Comparison of ENCODE assay signal across 13 cellular contexts in the genomic region with DNA sequence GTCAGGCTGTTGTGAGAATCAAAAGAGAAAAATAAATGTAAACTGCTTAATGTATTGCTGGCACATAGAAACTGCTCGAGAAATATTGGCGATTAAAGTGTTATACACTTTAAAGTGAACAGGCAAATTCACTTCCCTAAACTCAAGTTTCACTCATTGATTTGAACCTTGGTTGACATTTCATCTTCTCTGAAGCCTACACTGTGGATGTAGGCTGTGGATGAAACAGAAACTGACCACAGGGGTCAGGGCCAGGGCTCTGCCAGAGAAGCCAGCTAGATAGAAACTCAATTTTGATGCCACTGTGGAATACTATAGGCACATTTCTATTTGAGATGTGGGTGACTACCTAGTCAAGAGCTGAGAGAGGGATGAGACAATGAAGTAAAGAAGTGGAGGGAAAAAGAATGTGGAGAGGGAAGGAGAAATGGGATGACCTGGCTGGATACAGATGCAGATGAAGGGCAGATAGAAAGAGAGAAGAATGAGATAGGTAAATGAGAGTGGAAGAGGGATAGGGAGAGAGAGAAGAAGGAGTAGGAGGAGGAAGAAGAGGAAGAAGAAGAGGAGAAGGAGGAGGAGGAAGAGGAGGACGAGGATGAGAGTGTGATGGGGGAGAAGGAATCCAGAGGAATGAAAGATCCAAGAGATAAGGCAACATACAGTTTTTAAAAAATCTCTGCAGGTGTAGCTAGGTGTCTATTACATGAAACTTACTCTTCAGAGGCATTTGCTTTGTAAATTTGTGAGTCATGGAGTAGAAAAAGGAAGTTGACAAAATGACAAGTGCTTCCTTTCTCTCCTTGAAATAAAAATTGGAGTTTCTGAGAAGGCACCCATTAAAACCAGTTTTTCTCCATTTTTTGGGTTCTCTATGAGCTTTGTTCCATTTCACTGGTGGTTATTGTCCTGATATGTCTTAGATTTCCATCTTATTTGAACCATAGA. TPM values are rescaled to one million over a fixed set of nuclear protein-coding genes. Genes with fewer than 3 reads are reported as not detected.
DNase-seq lines count a peak whose midpoint lies in the region; ATAC-seq, FAIRE-seq and TF ChIP-seq lines count a peak whose summit lies in the region.
"Had no signal": no experiment of that assay in that cellular context is flagged by ENCODE, and none has a peak within 500 bp of the region (broad histone marks: within the 10 kb centered on the region; RNA-seq: fewer than 3 reads in every experiment).

No MANE protein-coding gene starts in this region.

- ATAC-seq in GM18909 (IDR thresholded peaks at IDR 0.05; ENCODE audit: poor library complexity, unreplicated experiment) (peak; percentile 100), GM21723 (IDR thresholded peaks at IDR 0.05; ENCODE audit: unreplicated experiment) (peak; percentile 99), HG03354 (IDR thresholded peaks at IDR 0.05; ENCODE audit: poor library complexity, severe bottlenecking, unreplicated experiment) (peak; percentile 100), memory B cell (ENCODE audit: low read depth) (peak; percentile 94)
- ATAC-seq: left ventricle myocardium superior, right cardiac atrium had no signal

- H3K9me3 Mint-ChIP-seq in memory B cell, result peaks cover 8% of the 10 kb centered on the region
- no peaks in the 10 kb centered on the region for H3K9me3 Mint-ChIP-seq in activated T-cell treated with anti-CD3 and anti-CD28 coated beads, Interleukin-2, amount 50 U/mL, for 24 hours

- no peaks in the 10 kb centered on the region for H3K9me3 ChIP-seq in kidney (ENCODE audit: control insufficient read depth in 1 of 2, low read length in 2 of 2)

- no peaks in the 10 kb centered on the region for H3K36me3 ChIP-seq in kidney (ENCODE audit: control insufficient read depth in 1 of 2, insufficient read depth in 2 of 2, low read length in 2 of 2)

- H3K36me3 Mint-ChIP-seq in memory B cell, result peaks cover 6% of the 10 kb centered on the region
- H3K36me3 Mint-ChIP-seq in activated T-cell treated with anti-CD3 and anti-CD28 coated beads, Interleukin-2, amount 50 U/mL, for 24 hours (ENCODE audit: low read depth), result no peaks in the 10 kb centered on the region

- peak overlapping the region; percentile 69 for H3K27ac Mint-ChIP-seq in memory B cell
- H3K27ac Mint-ChIP-seq in activated T-cell treated with anti-CD3 and anti-CD28 coated beads, Interleukin-2, amount 50 U/mL, for 24 hours, result no peak overlapping the region

- intact Hi-C loops in kidney (cut with DNase I), result no loop called here

- peaks cover 31% of the 10 kb centered on the region for H3K4me1 Mint-ChIP-seq in memory B cell
- no peaks in the 10 kb centered on the region for H3K4me1 Mint-ChIP-seq in activated T-cell treated with anti-CD3 and anti-CD28 coated beads, Interleukin-2, amount 50 U/mL, for 24 hours (ENCODE audit: low read depth)

- H3K27me3 Mint-ChIP-seq in memory B cell, result no peaks in the 10 kb centered on the region
- peaks cover 60% of the 10 kb centered on the region for H3K27me3 Mint-ChIP-seq in activated T-cell treated with anti-CD3 and anti-CD28 coated beads, Interleukin-2, amount 50 U/mL, for 24 hours

- no peak overlapping the region for H3K9ac ChIP-seq in kidney (ENCODE audit: low read length in 2 of 2)

- no peak for TF ChIP-seq CTCF in kidney (IDR thresholded peaks at IDR 0.05; ENCODE audit: borderline replicate concordance, extremely low read depth, insufficient read depth)

- H3K27ac ChIP-seq in kidney (ENCODE audit: low read depth in 2 of 2, low read length in 2 of 2), result no peak overlapping the region
- H3K27ac ChIP-seq: VCaP had no signal

- peak overlapping the region; percentile 70 for H3K4me3 Mint-ChIP-seq in memory B cell
- no peak overlapping the region for H3K4me3 Mint-ChIP-seq in activated T-cell treated with anti-CD3 and anti-CD28 coated beads, Interleukin-2, amount 50 U/mL, for 24 hours

- H3K4me1 ChIP-seq in kidney (ENCODE audit: control insufficient read depth in 1 of 2, insufficient read depth in 1 of 2, low read depth in 1 of 2, low read length in 2 of 2), result no peaks in the 10 kb centered on the region

- no peak for FAIRE-seq in kidney (lab: Jason Lieb, UNC)

- H3K4me3 ChIP-seq in kidney (ENCODE audit: low read length in 2 of 2), result no peak overlapping the region

- no peak for DNase-seq in memory B cell (ENCODE audit: low spot score in 2 of 2)
- DNase-seq in activated T-cell treated with anti-CD3 and anti-CD28 coated beads, Interleukin-2, amount 50 U/mL, for 24 hours, result no peak
- no peak for DNase-seq in cerebellar cortex (ENCODE audit: low spot score)
- DNase-seq in kidney, result no peak
- DNase-seq: amygdala, IMR-90, left ventricle myocardium superior, NCI-H526, right cardiac atrium had no signal

RNA-seq across cellular contexts. Expression of gene CD1D, which starts 17.4 kb away (rescaled TPM):
- 3.2 TPM for total RNA-seq in kidney
- polyA plus RNA-seq in kidney (ENCODE audit: insufficient read depth, low read depth, low replicate concordance), result 0.77 TPM
- total RNA-seq: IMR-90 had no signal
- polyA plus RNA-seq: IMR-90 had no signal
